Comparison of ENCODE assay signal across 12 cellular contexts in genomic region chr18:13471971-13472628, GRCh38.
A peak's percentile ranks its signal among the peaks of the same experiment; 100 is the strongest.
DNase-seq lines count a peak whose midpoint lies in the region; ATAC-seq lines count a peak whose summit lies in the region.
"Had no signal": no experiment of that assay in that cellular context is flagged by ENCODE, and none has a peak within 500 bp of the region (broad histone marks: within the 10 kb centered on the region; RNA-seq: fewer than 3 reads in every experiment).

No MANE protein-coding gene starts in this region.

- DNase-seq in SHP77 (lab: John Stamatoyannopoulos, UW): peak; percentile 17
- no peak for DNase-seq in SHP77 treated with DMSO at 0.1 percent for 48 hours (lab: John Stamatoyannopoulos, UW)
- DNase-seq in NCI-H2227 (lab: John Stamatoyannopoulos, UW; ENCODE audit: unreplicated experiment): peak; percentile 55
- peak; percentile 73 for DNase-seq in globus pallidus (ENCODE audit: low spot score)
- DNase-seq in retina: peak; percentile 83
- no peak for DNase-seq in activated gamma-delta T cell treated with Interleukin-2 at 50 U/mL for 16 hours
- DNase-seq: activated naive CD8-positive, alpha-beta T cell treated with anti-CD3 and anti-CD28 coated beads, Interleukin-2, amount 10 ng/mL, durations not matched to agents 7 days and 5 days; naive B cell; NCI-H1436 treated with DMSO at 0.1 percent for 48 hours had no signal

- ATAC-seq in HG03108 (IDR thresholded peaks at IDR 0.05; ENCODE audit: unreplicated experiment): no peak
- no peak for ATAC-seq in GM21360 (IDR thresholded peaks at IDR 0.05; ENCODE audit: unreplicated experiment)
- ATAC-seq: HCT116 had no signal

Comparison
In these comparisons a context has a peak if more than half of its experiments do, and no peak if none do; other contexts are left out.
1. DNase-seq: peak in SHP77 (2 of 2), NCI-H2227 (single experiment), globus pallidus (single experiment) and retina (single experiment); none in SHP77 treated with DMSO at 0.1 percent for 48 hours (single experiment) and activated gamma-delta T cell treated with Interleukin-2 at 50 U/mL for 16 hours (single experiment).